In the genomic region with DNA sequence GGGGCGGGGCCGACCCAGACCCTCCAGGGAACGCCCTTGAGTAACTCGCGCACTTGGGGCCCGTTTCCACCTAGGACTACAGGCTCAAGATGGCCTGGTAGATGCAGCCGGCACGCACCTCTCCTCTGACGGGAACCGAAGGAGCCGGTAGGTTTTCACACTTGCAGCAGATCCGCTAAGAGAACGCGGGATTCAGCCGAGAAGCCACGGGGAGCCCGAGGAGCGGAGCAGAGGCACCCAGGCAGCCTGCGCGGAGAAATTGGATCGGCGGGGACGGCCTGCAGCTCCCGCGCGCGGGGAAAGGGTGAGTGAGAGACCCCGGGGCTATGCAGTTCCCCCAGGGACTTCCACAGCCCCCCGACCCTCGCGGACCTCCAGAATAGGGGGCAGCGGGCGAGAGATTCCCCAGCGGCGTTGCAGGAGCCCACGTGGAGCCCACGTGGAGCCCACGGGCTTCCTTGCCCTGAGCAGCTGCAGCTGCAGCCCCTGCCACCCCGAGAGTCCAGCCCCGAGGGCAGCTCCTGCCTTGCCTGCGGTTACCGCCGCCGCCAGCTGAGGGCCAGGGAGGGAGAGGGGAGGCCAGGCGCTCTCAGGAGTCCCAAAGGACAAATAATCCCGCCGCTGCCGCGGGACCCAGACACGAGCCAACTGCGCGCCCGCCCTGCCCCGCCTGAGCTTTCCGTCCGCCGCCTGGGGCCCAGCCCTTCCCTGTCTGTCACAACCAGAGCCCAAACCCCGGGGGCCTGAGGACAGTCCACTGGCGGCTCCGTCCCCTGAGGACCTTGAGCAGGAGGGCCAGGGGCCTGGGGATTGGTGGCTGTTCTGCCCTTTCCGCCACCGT, we compare ENCODE assay signal across 8 cellular contexts. TPM values are rescaled to one million over a fixed set of nuclear protein-coding genes. Genes with fewer than 3 reads are reported as not detected.
DNase-seq lines count a peak whose midpoint lies in the region; ATAC-seq and TF ChIP-seq lines count a peak whose summit lies in the region.

No MANE protein-coding gene starts in this region.

- H3K36me3 Mint-ChIP-seq in activated T-helper 17 cell treated with anti-CD3 and anti-CD28 coated beads, Interleukin-2, amount 50 U/mL, for 72 hours (ENCODE audit: low read depth): peaks cover 31% of the 10 kb centered on the region

- 3 to 8% (median 5%) methylated on average over 31 to 62 of the region's 62 CpGs for WGBS in heart left ventricle, 4 donors

- peaks cover 12 to 64% (median 53%) of the 10 kb centered on the region in 9 donors for H3K27me3 ChIP-seq in heart left ventricle

- peaks cover 25% of the 10 kb centered on the region for H3K27me3 Mint-ChIP-seq in activated T-helper 17 cell treated with anti-CD3 and anti-CD28 coated beads, Interleukin-2, amount 50 U/mL, for 72 hours

- intact Hi-C loops in heart left ventricle (cut with DNase I): no loop called here

- H3K4me1 ChIP-seq in heart left ventricle: peaks cover 0 to 13% (median 6%) of the 10 kb centered on the region in 12 donors

- H3K4me3 ChIP-seq in heart left ventricle (peak overlapping the region in 10 of 12 donors; percentile 14 to 47 (median 37)), retinal pigment epithelial cell (ENCODE audit: low read length) (peak overlapping the region; percentile 51)

- H3K4me1 Mint-ChIP-seq in activated T-helper 17 cell treated with anti-CD3 and anti-CD28 coated beads, Interleukin-2, amount 50 U/mL, for 72 hours: peaks cover 5% of the 10 kb centered on the region

- H3K27ac ChIP-seq in heart left ventricle: no peak overlapping the region

- ATAC-seq in activated T-helper 17 cell treated with anti-CD3 and anti-CD28 coated beads, Interleukin-2, amount 50 U/mL, for 72 hours (replicated peaks): peak; percentile 93
- peak in 3 of 4 donors; percentile 36 to 72 (median 46) for ATAC-seq in heart left ventricle
- ATAC-seq in GM21381 (IDR thresholded peaks at IDR 0.05; ENCODE audit: unreplicated experiment): no peak

- H3K4me3 Mint-ChIP-seq in activated T-helper 17 cell treated with anti-CD3 and anti-CD28 coated beads, Interleukin-2, amount 50 U/mL, for 72 hours: peak overlapping the region; percentile 86

- TF ChIP-seq POLR2A in heart left ventricle (IDR thresholded peaks at IDR 0.05): no peak

- no peaks in the 10 kb centered on the region for H3K36me3 ChIP-seq in heart left ventricle

- H3K27ac Mint-ChIP-seq in activated T-helper 17 cell treated with anti-CD3 and anti-CD28 coated beads, Interleukin-2, amount 50 U/mL, for 72 hours: peak overlapping the region; percentile 59

- DNase-seq in DMS114 treated with DMSO at 0.1 percent for 48 hours (lab: John Stamatoyannopoulos, UW; ENCODE audit: unreplicated experiment) (peak; percentile 76), NCI-H1048 (lab: John Stamatoyannopoulos, UW) (peak; percentile 64), heart left ventricle (peak in 1 of 5 donors; percentile 56), retinal pigment epithelial cell (ENCODE audit: low read depth) (no peak), MV-4-11 (lab: John Stamatoyannopoulos, UW) (no peak), NCI-H1105 (lab: John Stamatoyannopoulos, UW) (no peak)

- no peaks in the 10 kb centered on the region for H3K9me3 Mint-ChIP-seq in activated T-helper 17 cell treated with anti-CD3 and anti-CD28 coated beads, Interleukin-2, amount 50 U/mL, for 72 hours

- peaks cover 0 to 27% (median 10%) of the 10 kb centered on the region in 12 donors for H3K9me3 ChIP-seq in heart left ventricle

- TF ChIP-seq CTCF in heart left ventricle (IDR thresholded peaks at IDR 0.05) (no peak), retinal pigment epithelial cell (conservative IDR thresholded peaks at IDR 0.05; ENCODE audit: low read depth, low read length) (no peak)

RNA-seq across cellular contexts. Expression of a gene that starts 13.1 kb away (rescaled TPM):
- 1 to 10 TPM; 3.4 to 8.2 TPM for total RNA-seq in activated T-helper 17 cell treated with anti-CD3 and anti-CD28 coated beads, Interleukin-2, amount 50 U/mL, for 72 hours
- 10 to 100 TPM; 15.7 to 39.3 (median 30.0) TPM for total RNA-seq in heart left ventricle
- 10 to 100 TPM; 14.8 to 38.0 TPM for polyA plus RNA-seq in heart left ventricle

RNA-seq across cellular contexts. Expression of a gene that starts 54.2 kb away (rescaled TPM):
- not detected for total RNA-seq in activated T-helper 17 cell treated with anti-CD3 and anti-CD28 coated beads, Interleukin-2, amount 50 U/mL, for 72 hours
- total RNA-seq in heart left ventricle: 1 to 10 TPM in 1 of 9 donors, under 1 TPM in 1, not detected in 7; 0.08 to 2.1 TPM
- not detected for polyA plus RNA-seq in heart left ventricle

Comparison
In these comparisons a context has a peak if more than half of its experiments do, and no peak if none do; other contexts are left out.
1. DNase-seq: peak in DMS114 treated with DMSO at 0.1 percent for 48 hours (single experiment) and NCI-H1048 (single experiment); none in retinal pigment epithelial cell (single experiment), MV-4-11 (single experiment) and NCI-H1105 (single experiment).